ENCODE assay signal across 33 cellular contexts in genomic region chr11:19398273-19398672, GRCh38.
DNase-seq lines count a peak whose midpoint lies in the region; ATAC-seq and TF ChIP-seq lines count a peak whose summit lies in the region.
"Had no signal": no experiment of that assay in that cellular context is flagged by ENCODE, and none has a peak within 500 bp of the region (broad histone marks: within the 10 kb centered on the region; RNA-seq: fewer than 3 reads in every experiment).

No MANE protein-coding gene starts in this region.

- no peak overlapping the region for H3K4me3 Mint-ChIP-seq in type B pancreatic cell
- H3K4me3 Mint-ChIP-seq: activated CD8-positive, alpha-beta T cell treated with anti-CD3 and anti-CD28 coated beads for 36 hours; activated naive CD4-positive, alpha-beta T cell treated with anti-CD3 and anti-CD28 coated beads, Interleukin-2, amount 50 U/mL, for 24 hours; activated T-helper 17 cell treated with anti-CD3 and anti-CD28 coated beads, Interleukin-2, amount 50 U/mL, for 72 hours; CD4-positive, alpha-beta T cell; effector memory CD8-positive, alpha-beta T cell; H9; nephron; stimulated activated effector memory CD8-positive, alpha-beta T cell treated with anti-CD3 and anti-CD28 coated beads, Interleukin-12 subunit alpha, Interleukin-12 subunit beta, amount 100 ng/mL, for 72 hours; T-helper 1 cell treated with Interleukin-12 subunit alpha and Interleukin-12 subunit beta and Interleukin-4 antibody, amounts not matched to agents 30 μg/mL and 1 μg/mL, for 36 hours had no signal

- H3K36me3 ChIP-seq in KMS-11 (ENCODE audit: insufficient read depth) (no peaks in the 10 kb centered on the region), fibroblast of lung (ENCODE audit: control insufficient read depth, insufficient read depth, low read length) (no peaks in the 10 kb centered on the region), mesenchymal stem cell (ENCODE audit: control insufficient read depth in 1 of 2, insufficient read depth in 2 of 2, low read depth in 1 of 2, low read length in 2 of 2) (no peaks in the 10 kb centered on the region), thyroid gland (no peaks in the 10 kb centered on the region), H7 (replicated peaks; ENCODE audit: control insufficient read depth, insufficient read depth, low read length) (no peaks in the 10 kb centered on the region)
- H3K36me3 ChIP-seq: cardiac muscle cell, gastrocnemius medialis, ovary had no signal

- H2BK120ac ChIP-seq in mesenchymal stem cell (ENCODE audit: low read depth, low read length) = no peak overlapping the region

- no peak overlapping the region; the same call in 1 of the 2 replicates for H3K27ac ChIP-seq in KMS-11
- H3K27ac ChIP-seq in fibroblast of lung (ENCODE audit: insufficient read depth, low read length) = peak overlapping the region; percentile 66
- no peak overlapping the region for H3K27ac ChIP-seq in mesenchymal stem cell (ENCODE audit: low read length, poor library complexity, severe bottlenecking)
- peak overlapping the region in 1 of 3 donors; percentile 26 for H3K27ac ChIP-seq in thyroid gland
- H3K27ac ChIP-seq: cardiac muscle cell, gastrocnemius medialis, ovary had no signal

- H3K14ac ChIP-seq in mesenchymal stem cell (ENCODE audit: low read length in 2 of 2) = no peak overlapping the region

- H4K8ac ChIP-seq in mesenchymal stem cell (ENCODE audit: low read length) = no peak overlapping the region

- no peak overlapping the region for H3K18ac ChIP-seq in mesenchymal stem cell (ENCODE audit: low read depth in 1 of 2, low read length in 2 of 2)

- H3K4me3 ChIP-seq in KMS-11 (IDR thresholded peaks at IDR 0.05; ENCODE audit: insufficient read depth, low read depth, low read length) (no peak overlapping the region), fibroblast of lung (replicated peaks in 1 of 4; ENCODE audit: control extremely low read depth in 1 of 4, insufficient read depth in 1 of 4, low read depth in 3 of 4, low read length in 4 of 4) (no peak overlapping the region), mesenchymal stem cell (ENCODE audit: insufficient read depth in 1 of 2, low read depth in 1 of 2, low read length in 2 of 2) (peak overlapping the region in 1 of 2 experiments; percentile 50), thyroid gland (replicated peaks in 1 of 3) (no peak overlapping the region), H7 (ENCODE audit: insufficient read depth, low read depth, low read length) (no peak overlapping the region)
- H3K4me3 ChIP-seq: cardiac muscle cell, gastrocnemius medialis, ovary had no signal

- no peak overlapping the region for H4K91ac ChIP-seq in mesenchymal stem cell (ENCODE audit: low read length)

- H4K20me1 ChIP-seq in KMS-11 (ENCODE audit: insufficient read depth) (no peaks in the 10 kb centered on the region), fibroblast of lung (ENCODE audit: control insufficient read depth, extremely low read depth, insufficient read depth, low read length) (no peaks in the 10 kb centered on the region)

- no peak overlapping the region for H2AK5ac ChIP-seq in mesenchymal stem cell (ENCODE audit: low read length, severe bottlenecking)

- H2AFZ ChIP-seq in KMS-11 (ENCODE audit: low read depth) (no peak overlapping the region), fibroblast of lung (ENCODE audit: low read length) (no peak overlapping the region), mesenchymal stem cell (ENCODE audit: low read depth, low read length) (no peak overlapping the region)

- TF ChIP-seq POLR2A in thyroid gland (IDR thresholded peaks at IDR 0.05) = no peak

- 89% methylated on average over 5 of the region's 5 CpGs for WGBS in mesenchymal stem cell
- WGBS in thyroid gland, 2 donors = 75 to 90% methylated on average over 5 of the region's 5 CpGs

- H3K9ac ChIP-seq in KMS-11 (no peak overlapping the region), fibroblast of lung (ENCODE audit: insufficient read depth, low read length) (peak overlapping the region; percentile 51), mesenchymal stem cell (ENCODE audit: low read length) (peak overlapping the region; percentile 46)
- H3K9ac ChIP-seq: SK-N-SH had no signal

- TF ChIP-seq CTCF in KMS-11 (conservative IDR thresholded peaks at IDR 0.05; ENCODE audit: low read depth, low read length) (no peak), fibroblast of lung (conservative IDR thresholded peaks at IDR 0.05 in 1 of 2, IDR thresholded peaks at IDR 0.05 in 1 of 2; ENCODE audit: low read depth in 1 of 2, low read length in 2 of 2) (no peak), type B pancreatic cell (conservative IDR thresholded peaks at IDR 0.05) (no peak), thyroid gland (IDR thresholded peaks at IDR 0.05) (no peak)

- no peaks in the 10 kb centered on the region for H3K79me1 ChIP-seq in mesenchymal stem cell (replicated peaks; ENCODE audit: low read length, poor library complexity, severe bottlenecking)

- no peaks in the 10 kb centered on the region for H3K4me1 Mint-ChIP-seq in type B pancreatic cell (ENCODE audit: unreplicated experiment)
- H3K4me1 Mint-ChIP-seq: activated naive CD4-positive, alpha-beta T cell treated with anti-CD3 and anti-CD28 coated beads, Interleukin-2, amount 50 U/mL, for 24 hours; activated T-helper 17 cell treated with anti-CD3 and anti-CD28 coated beads, Interleukin-2, amount 50 U/mL, for 72 hours; nephron had no signal

- peaks cover 5% of the 10 kb centered on the region for H3K27me3 Mint-ChIP-seq in type B pancreatic cell

- H3K9me3 ChIP-seq in fibroblast of lung (ENCODE audit: control insufficient read depth, insufficient read depth, low read depth, low read length) (no peaks in the 10 kb centered on the region), mesenchymal stem cell (ENCODE audit: control insufficient read depth, low read length) (no peaks in the 10 kb centered on the region), thyroid gland (no peaks in the 10 kb centered on the region)
- H3K9me3 ChIP-seq: gastrocnemius medialis, ovary, SK-N-SH had no signal

- H2BK15ac ChIP-seq in mesenchymal stem cell (ENCODE audit: low read depth, poor library complexity, severe bottlenecking) = no peak overlapping the region

- no peak for ATAC-seq in HG03520 (IDR thresholded peaks at IDR 0.05; ENCODE audit: unreplicated experiment)
- ATAC-seq: activated CD8-positive, alpha-beta T cell treated with anti-CD3 and anti-CD28 coated beads for 36 hours; activated T-helper 17 cell treated with anti-CD3 and anti-CD28 coated beads, Interleukin-2, amount 50 U/mL, for 72 hours; effector memory CD8-positive, alpha-beta T cell; esophagus mucosa; stimulated activated effector memory CD8-positive, alpha-beta T cell treated with anti-CD3 and anti-CD28 coated beads, Interleukin-12 subunit alpha, Interleukin-12 subunit beta, amount 100 ng/mL, for 72 hours had no signal

- no peak overlapping the region for H2BK12ac ChIP-seq in mesenchymal stem cell (ENCODE audit: low read length in 2 of 2)

- H3K4me2 ChIP-seq in KMS-11 (peak overlapping the region; percentile 62), fibroblast of lung (ENCODE audit: extremely low read depth, insufficient read depth, low read length) (peak overlapping the region; percentile 70), mesenchymal stem cell (ENCODE audit: low read length, poor library complexity, severe bottlenecking) (no peak overlapping the region)
- H3K4me2 ChIP-seq: SK-N-SH had no signal

- H3K27ac Mint-ChIP-seq in type B pancreatic cell = no peak overlapping the region
- H3K27ac Mint-ChIP-seq: activated CD8-positive, alpha-beta T cell treated with anti-CD3 and anti-CD28 coated beads for 36 hours; activated naive CD4-positive, alpha-beta T cell treated with anti-CD3 and anti-CD28 coated beads, Interleukin-2, amount 50 U/mL, for 24 hours; activated T-helper 17 cell treated with anti-CD3 and anti-CD28 coated beads, Interleukin-2, amount 50 U/mL, for 72 hours; CD4-positive, alpha-beta T cell; effector memory CD8-positive, alpha-beta T cell; H9; nephron; stimulated activated effector memory CD8-positive, alpha-beta T cell treated with anti-CD3 and anti-CD28 coated beads, Interleukin-12 subunit alpha, Interleukin-12 subunit beta, amount 100 ng/mL, for 72 hours; T-helper 1 cell treated with Interleukin-12 subunit alpha and Interleukin-12 subunit beta and Interleukin-4 antibody, amounts not matched to agents 30 μg/mL and 1 μg/mL, for 36 hours had no signal

- H3K4ac ChIP-seq in mesenchymal stem cell (ENCODE audit: low read depth in 1 of 2, low read length in 2 of 2) = no peak overlapping the region

- no peak overlapping the region for H2BK5ac ChIP-seq in mesenchymal stem cell (ENCODE audit: low read depth, low read length, poor library complexity, severe bottlenecking)

- H3K9me3 Mint-ChIP-seq in type B pancreatic cell = no peaks in the 10 kb centered on the region
- H3K9me3 Mint-ChIP-seq: activated CD8-positive, alpha-beta T cell treated with anti-CD3 and anti-CD28 coated beads for 36 hours; activated naive CD4-positive, alpha-beta T cell treated with anti-CD3 and anti-CD28 coated beads, Interleukin-2, amount 50 U/mL, for 24 hours; activated T-helper 17 cell treated with anti-CD3 and anti-CD28 coated beads, Interleukin-2, amount 50 U/mL, for 72 hours; CD4-positive, alpha-beta T cell; effector memory CD8-positive, alpha-beta T cell; H9; nephron; stimulated activated effector memory CD8-positive, alpha-beta T cell treated with anti-CD3 and anti-CD28 coated beads, Interleukin-12 subunit alpha, Interleukin-12 subunit beta, amount 100 ng/mL, for 72 hours; T-helper 1 cell treated with Interleukin-12 subunit alpha and Interleukin-12 subunit beta and Interleukin-4 antibody, amounts not matched to agents 30 μg/mL and 1 μg/mL, for 36 hours had no signal

- H3K27me3 ChIP-seq in KMS-11 (ENCODE audit: insufficient read depth, low read depth) (no peaks in the 10 kb centered on the region), fibroblast of lung (ENCODE audit: control insufficient read depth, insufficient read depth, low read length) (no peaks in the 10 kb centered on the region), mesenchymal stem cell (ENCODE audit: control insufficient read depth in 1 of 2, insufficient read depth in 1 of 2, low read length in 2 of 2) (peaks cover 0 to 19% of the 10 kb centered on the region in 2 experiments), thyroid gland (no peaks in the 10 kb centered on the region), H7 (ENCODE audit: control insufficient read depth, insufficient read depth, low read length) (no peaks in the 10 kb centered on the region)
- H3K27me3 ChIP-seq: cardiac muscle cell, gastrocnemius medialis, ovary had no signal

- no peaks in the 10 kb centered on the region for H3K36me3 Mint-ChIP-seq in type B pancreatic cell
- H3K36me3 Mint-ChIP-seq: activated naive CD4-positive, alpha-beta T cell treated with anti-CD3 and anti-CD28 coated beads, Interleukin-2, amount 50 U/mL, for 24 hours; stimulated activated effector memory CD8-positive, alpha-beta T cell treated with anti-CD3 and anti-CD28 coated beads, Interleukin-12 subunit alpha, Interleukin-12 subunit beta, amount 100 ng/mL, for 72 hours had no signal

- peak in 1 of 2 donors; percentile 50 for DNase-seq in fibroblast of lung (ENCODE audit: low read depth in 2 of 2)
- no peak for DNase-seq in mesenchymal stem cell
- peak; percentile 39 for DNase-seq in type B pancreatic cell (ENCODE audit: extremely low spot score, unreplicated experiment)
- no peak for DNase-seq in thyroid gland
- DNase-seq in H7 = no peak
- DNase-seq: activated CD8-positive, alpha-beta T cell treated with anti-CD3 and anti-CD28 coated beads for 36 hours; CD4-positive, alpha-beta T cell; cortex of kidney; effector memory CD8-positive, alpha-beta T cell; H9; Karpas-422; left ventricle myocardium superior; midbrain; MV-4-11; NCI-H146; NCI-H2107; NCI-H446; NCI-H82; retina; SK-N-SH; stimulated activated CD4-positive, alpha-beta T cell treated with anti-CD3 and anti-CD28 coated beads, Interleukin-12 subunit alpha, Interleukin-12 subunit beta, amount 100 ng/mL, for 4 hours; stimulated activated CD4-positive, alpha-beta T cell treated with anti-CD3 and anti-CD28 coated beads, Interleukin-4, amount 100 ng/mL, for 1 hour had no signal

- H3K4me1 ChIP-seq in KMS-11 (ENCODE audit: low read depth, poor library complexity, severe bottlenecking) (peaks cover 57% of the 10 kb centered on the region), fibroblast of lung (ENCODE audit: control insufficient read depth, extremely low read depth, insufficient read depth, low read length) (peaks cover 17% of the 10 kb centered on the region), mesenchymal stem cell (ENCODE audit: control insufficient read depth, insufficient read depth, low read depth, low read length) (no peaks in the 10 kb centered on the region), thyroid gland (peaks cover 21% of the 10 kb centered on the region in 2 donors)
- H3K4me1 ChIP-seq: gastrocnemius medialis had no signal

- intact Hi-C loops in thyroid gland (cut with DNase I) = no loop called here

- H3K23ac ChIP-seq in mesenchymal stem cell (ENCODE audit: low read length in 2 of 2) = no peak overlapping the region

- H3K79me2 ChIP-seq in KMS-11 (ENCODE audit: insufficient read depth, low read depth) (peaks cover 5% of the 10 kb centered on the region; the same call in 1 of the 2 replicates), fibroblast of lung (ENCODE audit: control insufficient read depth, insufficient read depth, low read length) (no peaks in the 10 kb centered on the region)
